11 cellular contexts compared by ENCODE assay signal in the genomic region with DNA sequence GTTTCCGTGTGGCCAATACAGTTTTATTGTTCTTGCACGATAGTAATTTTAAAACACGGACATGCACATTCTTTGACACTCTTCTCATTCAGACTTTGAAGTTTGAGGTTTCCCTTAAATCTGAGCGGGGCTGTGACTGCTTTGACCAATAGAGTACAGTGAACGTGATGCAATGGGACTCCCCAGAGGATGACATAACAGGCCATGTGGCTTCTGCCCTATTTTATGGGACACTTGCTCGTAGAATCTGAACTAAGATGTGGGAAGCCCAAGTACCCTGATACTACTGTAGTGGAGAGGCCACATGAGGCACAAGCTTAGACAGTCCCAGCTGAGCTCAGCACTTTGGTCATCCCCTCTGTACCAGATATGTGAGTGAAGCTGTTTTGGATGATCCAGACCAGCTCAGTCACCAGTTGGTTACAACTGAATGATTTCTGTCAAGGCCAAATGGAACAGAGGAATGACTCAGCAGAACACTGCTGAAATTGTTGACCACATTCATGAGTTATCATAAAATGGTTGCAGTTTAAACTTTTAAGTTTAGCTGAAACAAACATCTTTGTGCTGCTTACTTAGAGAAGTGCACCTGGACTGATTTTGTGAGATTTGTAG.
DNase-seq lines count a peak whose midpoint lies in the region; ATAC-seq and TF ChIP-seq lines count a peak whose summit lies in the region.
"Had no signal": no experiment of that assay in that cellular context is flagged by ENCODE, and none has a peak within 500 bp of the region (broad histone marks: within the 10 kb centered on the region; RNA-seq: fewer than 3 reads in every experiment).

No MANE protein-coding gene starts in this region.

- in situ Hi-C loops in KBM-7 (cut with MboI; ENCODE audit: low pct_unique_long_range_greater_than_20kb, low sequenced_read_pairs) (no loop called here), transverse colon (cut with MboI; ENCODE audit: low pct_ligation_motif_present in 1 of 4, low pct_unique_long_range_greater_than_20kb in 1 of 4, low sequenced_read_pairs in 3 of 4) (no loop called here)

- H3K27me3 ChIP-seq in transverse colon, result no peaks in the 10 kb centered on the region
- H3K27me3 ChIP-seq: colonic mucosa, sigmoid colon, stomach had no signal

- DNase-seq in AG10803 (ENCODE audit: low read depth) (peak; percentile 75), KBM-7 (peak; percentile 1), fibroblast of peridontal ligament (ENCODE audit: extremely low read depth) (peak; percentile 90), NCI-H82 (lab: John Stamatoyannopoulos, UW) (no peak), transverse colon (no peak), SKM-1 treated with dmso at 0.1 percent for 144 hours (lab: John Stamatoyannopoulos, UW; ENCODE audit: unreplicated experiment) (no peak)
- DNase-seq in activated CD4-positive, CD25-positive, alpha-beta regulatory T cell (lab: John Stamatoyannopoulos, UW), result no peak
- DNase-seq: colonic mucosa, sigmoid colon, stomach had no signal

- peak; percentile 76 for ATAC-seq in GM21529 (IDR thresholded peaks at IDR 0.05; ENCODE audit: unreplicated experiment)

- H3K27ac ChIP-seq in transverse colon, result no peak overlapping the region
- H3K27ac ChIP-seq: colonic mucosa, sigmoid colon, stomach had no signal

- TF ChIP-seq EP300 in transverse colon (IDR thresholded peaks at IDR 0.05; ENCODE audit: low read depth), result no peak

- 79 to 82% methylated on average over 4 to 6 of the region's 6 CpGs for WGBS in transverse colon (ENCODE audit: low coverage in 1 of 2), 2 donors

- intact Hi-C loops in transverse colon (cut with DNase I; ENCODE audit: low total_unique reads), result no loop called here

- no peaks in the 10 kb centered on the region for H3K9me3 ChIP-seq in transverse colon
- H3K9me3 ChIP-seq: colonic mucosa, sigmoid colon, stomach had no signal

- TF ChIP-seq CTCF in AG10803 (conservative IDR thresholded peaks at IDR 0.05; ENCODE audit: low read length) (no peak), transverse colon (IDR thresholded peaks at IDR 0.05) (no peak)

- no peak overlapping the region for H3K4me3 ChIP-seq in AG10803 (ENCODE audit: low read length)
- no peak overlapping the region for H3K4me3 ChIP-seq in transverse colon
- H3K4me3 ChIP-seq: colonic mucosa, sigmoid colon, stomach had no signal

- no peaks in the 10 kb centered on the region for H3K36me3 ChIP-seq in transverse colon
- H3K36me3 ChIP-seq: colonic mucosa, sigmoid colon, stomach had no signal

- H3K4me1 ChIP-seq in transverse colon, result no peaks in the 10 kb centered on the region
- H3K4me1 ChIP-seq: colonic mucosa, sigmoid colon had no signal

- TF ChIP-seq POLR2A in transverse colon (IDR thresholded peaks at IDR 0.05), result no peak

Comparison
In these comparisons a context has a peak if more than half of its experiments do, and no peak if none do; other contexts are left out.
1. DNase-seq: peak in AG10803 (single experiment), KBM-7 (single experiment) and fibroblast of peridontal ligament (single experiment); none in NCI-H82 (single experiment), transverse colon (single experiment), SKM-1 treated with dmso at 0.1 percent for 144 hours (single experiment) and activated CD4-positive, CD25-positive, alpha-beta regulatory T cell (0 of 4).